23 cellular contexts compared by ENCODE assay signal in the genomic region with DNA sequence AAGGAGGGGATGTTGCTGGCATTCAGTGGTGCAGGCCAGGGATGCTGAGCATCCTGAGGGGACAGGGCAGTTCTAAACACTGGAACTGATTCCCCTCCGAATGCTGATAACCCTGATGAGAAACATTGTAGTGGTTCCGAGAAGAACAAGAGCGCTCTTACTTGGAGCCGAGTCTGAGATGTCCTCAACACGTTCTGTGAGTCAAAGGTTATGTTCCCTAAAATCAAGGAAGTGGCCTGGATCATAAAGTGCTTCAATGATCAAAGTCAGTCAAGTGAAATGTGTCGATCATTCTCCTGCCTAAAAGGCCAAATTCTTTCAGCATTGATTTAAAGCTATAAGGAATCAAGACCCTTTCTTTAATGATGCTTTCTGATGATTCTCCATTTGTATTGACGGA.
"Had no signal": no experiment of that assay in that cellular context is flagged by ENCODE, and none has a peak within 500 bp of the region (broad histone marks: within the 10 kb centered on the region; RNA-seq: fewer than 3 reads in every experiment).

No MANE protein-coding gene starts in this region.

- H3K9me3 ChIP-seq: adrenal gland, right lobe of liver, thyroid gland had no signal

- DNase-seq: activated B cell treated with CpG ODN at 0.5 μM for 24 hours; activated CD4-positive, alpha-beta T cell treated with anti-CD3 and anti-CD28 coated beads for 4 hours; activated CD4-positive, alpha-beta T cell treated with anti-CD3 and anti-CD28 coated beads, Interleukin-2, amount 50 U/mL, for 48 hours; activated CD8-positive, alpha-beta memory T cell treated with anti-CD3 and anti-CD28 coated beads, Interleukin-2, amount 50 U/mL, for 48 hours; activated naive CD4-positive, alpha-beta T cell; activated T-cell treated with anti-CD3 and anti-CD28 coated beads, Interleukin-2, amount 50 U/mL, for 4 hours; adrenal gland; endodermal cell; foreskin fibroblast; glutamatergic neuron; immature natural killer cell; left ventricle myocardium superior; mammary epithelial cell; midbrain; right lobe of liver; small intestine; stimulated activated CD4-positive, alpha-beta T cell treated with anti-CD3 and anti-CD28 coated beads, Interleukin-2, amount 100 ng/mL, for 24 hours; T1000; thyroid gland had no signal

- H3K27ac ChIP-seq: hepatocyte, right lobe of liver had no signal

- H3K27me3 ChIP-seq: adrenal gland, hepatocyte, right lobe of liver, thyroid gland had no signal

- H3K36me3 ChIP-seq: adrenal gland, right lobe of liver, thyroid gland had no signal

- ATAC-seq: activated T-cell treated with anti-CD3 and anti-CD28 coated beads, Interleukin-2, amount 50 U/mL, for 4 hours; left ventricle myocardium superior; natural killer cell treated with Interleukin-12 subunit alpha and Interleukin-12 subunit beta and Interleukin-15 and Interleukin-18, amount 100 ng/mL, for 72 hours; right lobe of liver; stimulated activated memory B cell treated with anti-CD40 and anti-IgM and Interleukin-4, amounts not matched to agents 10 μg/mL and 1 μg/mL and 100 μg/mL, for 72 hours had no signal

- H3K4me3 ChIP-seq: adrenal gland, coronary artery, hepatocyte, right lobe of liver, thyroid gland had no signal
